ENCODE assay signal across 29 cellular contexts in genomic region chr4:4746444-4746843, GRCh38.
"Had no signal": no experiment of that assay in that cellular context is flagged by ENCODE, and none has a peak within 500 bp of the region (broad histone marks: within the 10 kb centered on the region; RNA-seq: fewer than 3 reads in every experiment).

No MANE protein-coding gene starts in this region.

- H3K4me3 ChIP-seq: pancreas, prostate gland, right atrium auricular region, skin epidermis, smooth muscle cell, spleen, suprapubic skin, testis, tibial artery, transverse colon, upper lobe of right lung, uterus had no signal

- DNase-seq: naive thymus-derived CD8-positive, alpha-beta T cell; nephron progenitor cell; nucleus accumbens; pancreas; retina; spleen; stimulated activated CD4-positive, alpha-beta T cell treated with anti-CD3 and anti-CD28 coated beads, Interleukin-12 subunit alpha, Interleukin-12 subunit beta, amount 100 ng/mL, for 4 hours; stimulated activated CD4-positive, alpha-beta T cell treated with anti-CD3 and anti-CD28 coated beads, Interleukin-1b, Interleukin-23, amount 100 ng/mL, for 48 hours; stimulated activated CD4-positive, alpha-beta T cell treated with anti-CD3 and anti-CD28 coated beads, Interleukin-4, amount 100 ng/mL, for 1 hour; stimulated activated CD4-positive, alpha-beta T cell treated with anti-CD3 and anti-CD28 coated beads, Interleukin-4, amount 100 ng/mL, for 4 hours; stimulated activated CD8-positive, alpha-beta memory T cell treated with anti-CD3 and anti-CD28 coated beads, Interleukin-4, amount 100 ng/mL, for 48 hours; stimulated activated naive CD4-positive, alpha-beta T cell; stimulated activated naive CD8-positive, alpha-beta T cell treated with anti-CD3 and anti-CD28 coated beads, Interleukin-15, amount 100 ng/mL, for 72 hours; stimulated activated naive CD8-positive, alpha-beta T cell treated with anti-CD3 and anti-CD28 coated beads, Interleukin-15, Interleukin-2, amounts not matched to agents 100 U/mL and 50 U/mL, for 24 hours; substantia nigra; testis; tibial artery; transverse colon; upper lobe of right lung; uterus had no signal

- H3K36me3 ChIP-seq: neutrophil, pancreas, prostate gland, right atrium auricular region, spleen, suprapubic skin, tibial artery, transverse colon, upper lobe of right lung, uterus had no signal

- H3K27me3 ChIP-seq: pancreas, right atrium auricular region, testis, transverse colon, upper lobe of right lung, uterus had no signal

- H3K27ac ChIP-seq: neutrophil, pancreas, prostate gland, right atrium auricular region, skin epidermis, spleen, suprapubic skin, testis, tibial artery, transverse colon, upper lobe of right lung, uterus had no signal

- H3K4me2 ChIP-seq: smooth muscle cell had no signal

- H3K4me1 ChIP-seq: pancreas, prostate gland, right atrium auricular region, spleen, suprapubic skin, testis, tibial artery, transverse colon, upper lobe of right lung, uterus had no signal

- ATAC-seq: naive thymus-derived CD8-positive, alpha-beta T cell; natural killer cell treated with Interleukin-12 subunit alpha and Interleukin-12 subunit beta and Interleukin-15 and Interleukin-18, amount 100 ng/mL, for 72 hours; pancreas; sciatic nerve; stimulated activated memory B cell treated with anti-CD40 and anti-IgM and Interleukin-4, amounts not matched to agents 10 μg/mL and 1 μg/mL and 100 μg/mL, for 72 hours; stimulated activated naive CD8-positive, alpha-beta T cell treated with anti-CD3 and anti-CD28 coated beads, Interleukin-15, amount 100 ng/mL, for 72 hours; stimulated activated naive CD8-positive, alpha-beta T cell treated with anti-CD3 and anti-CD28 coated beads, Interleukin-15, Interleukin-2, amounts not matched to agents 100 U/mL and 50 U/mL, for 24 hours; upper lobe of right lung had no signal

- H3K9me3 ChIP-seq: neutrophil, pancreas, prostate gland, testis, uterus had no signal

- FAIRE-seq: pancreas had no signal
